1 cellular context compared by ENCODE assay signal in genomic region chr9:101549472-101550098, GRCh38.
A peak's percentile ranks its signal among the peaks of the same experiment; 100 is the strongest.
TF ChIP-seq lines count a peak whose summit lies in the region.

No MANE protein-coding gene starts in this region.

TF ChIP-seq in GM12878, 131 proteins besides CTCF, POLR2A, EP300 and RAD21:
- peak; percentile 98 for TF ChIP-seq ZBTB33 (IDR thresholded peaks at IDR 0.05)
